ENCODE assay signal across 1 cellular context in the genomic region with DNA sequence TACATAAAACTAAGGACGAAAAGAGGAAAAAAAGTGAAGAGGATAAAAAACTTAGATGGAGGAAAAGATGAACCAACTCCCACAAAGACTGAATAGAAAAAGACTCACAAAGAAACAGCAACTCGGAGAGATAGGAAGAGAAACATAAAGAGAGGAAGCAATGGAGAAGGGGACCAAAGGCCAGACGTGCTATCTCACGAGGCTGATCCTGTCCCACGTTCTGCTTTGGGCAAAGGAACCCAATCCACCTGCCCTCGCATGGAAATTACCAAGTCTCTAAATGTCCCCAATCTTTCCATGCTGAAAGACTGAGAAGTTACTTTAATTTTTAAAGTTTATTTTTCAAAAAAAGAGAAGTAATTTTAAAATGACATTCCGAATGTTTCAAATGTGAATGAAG.
TF ChIP-seq lines count a peak whose summit lies in the region.

No MANE protein-coding gene starts in this region.

TF ChIP-seq in HepG2, 621 proteins besides CTCF, POLR2A, EP300 and RAD21:
- TF ChIP-seq RBM22 (optimal IDR thresholded peaks at IDR 0.05; ENCODE audit: low read length) (peak; percentile 61), RXRB (CRISPR knock-in tag; IDR thresholded peaks at IDR 0.05; ENCODE audit: borderline replicate concordance) (peak; percentile 19; the same call in 1 of the 2 replicates), ZNF446 (CRISPR knock-in tag; IDR thresholded peaks at IDR 0.05) (no peak), MED1 (CRISPR knock-in tag; IDR thresholded peaks at IDR 0.05) (peak; percentile 14; the same call in 1 of the 2 replicates), NR2F6 (IDR thresholded peaks at IDR 0.05) (0 out of 2 replicates have a peak, but pooled peaks have one; percentile 27), NR2F6 (CRISPR knock-in tag; IDR thresholded peaks at IDR 0.05) (no peak), HNF4A (CRISPR knock-in tag; IDR thresholded peaks at IDR 0.05) (peak; percentile 19; the same call in 1 of the 2 replicates), SALL1 (CRISPR knock-in tag; IDR thresholded peaks at IDR 0.05) (0 out of 2 replicates have a peak, but pooled peaks have one; percentile 16), POGZ (CRISPR knock-in tag; IDR thresholded peaks at IDR 0.05) (peak; percentile 52)
- TF ChIP-seq, protein P1, sequence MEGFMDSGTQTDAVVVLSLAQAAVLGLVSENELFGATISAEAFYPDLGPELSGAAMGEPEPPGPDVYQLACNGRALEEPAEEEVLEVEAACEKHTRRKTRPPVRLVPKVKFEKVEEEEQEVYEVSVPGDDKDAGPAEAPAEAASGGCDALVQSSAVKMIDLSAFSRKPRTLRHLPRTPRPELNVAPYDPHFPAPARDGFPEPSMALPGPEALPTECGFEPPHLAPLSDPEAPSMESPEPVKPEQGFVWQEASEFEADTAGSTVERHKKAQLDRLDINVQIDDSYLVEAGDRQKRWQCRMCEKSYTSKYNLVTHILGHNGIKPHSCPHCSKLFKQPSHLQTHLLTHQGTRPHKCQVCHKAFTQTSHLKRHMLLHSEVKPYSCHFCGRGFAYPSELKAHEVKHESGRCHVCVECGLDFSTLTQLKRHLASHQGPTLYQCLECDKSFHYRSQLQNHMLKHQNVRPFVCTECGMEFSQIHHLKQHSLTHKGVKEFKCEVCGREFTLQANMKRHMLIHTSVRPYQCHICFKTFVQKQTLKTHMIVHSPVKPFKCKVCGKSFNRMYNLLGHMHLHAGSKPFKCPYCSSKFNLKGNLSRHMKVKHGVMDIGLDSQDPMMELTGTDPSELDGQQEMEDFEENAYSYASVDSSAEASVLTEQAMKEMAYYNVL (CRISPR knock-in tag; IDR thresholded peaks at IDR 0.05; ENCODE audit: borderline replicate concordance) = 0 out of 2 replicates have a peak, but pooled peaks have one; percentile 29
- TF ChIP-seq, protein P2, sequence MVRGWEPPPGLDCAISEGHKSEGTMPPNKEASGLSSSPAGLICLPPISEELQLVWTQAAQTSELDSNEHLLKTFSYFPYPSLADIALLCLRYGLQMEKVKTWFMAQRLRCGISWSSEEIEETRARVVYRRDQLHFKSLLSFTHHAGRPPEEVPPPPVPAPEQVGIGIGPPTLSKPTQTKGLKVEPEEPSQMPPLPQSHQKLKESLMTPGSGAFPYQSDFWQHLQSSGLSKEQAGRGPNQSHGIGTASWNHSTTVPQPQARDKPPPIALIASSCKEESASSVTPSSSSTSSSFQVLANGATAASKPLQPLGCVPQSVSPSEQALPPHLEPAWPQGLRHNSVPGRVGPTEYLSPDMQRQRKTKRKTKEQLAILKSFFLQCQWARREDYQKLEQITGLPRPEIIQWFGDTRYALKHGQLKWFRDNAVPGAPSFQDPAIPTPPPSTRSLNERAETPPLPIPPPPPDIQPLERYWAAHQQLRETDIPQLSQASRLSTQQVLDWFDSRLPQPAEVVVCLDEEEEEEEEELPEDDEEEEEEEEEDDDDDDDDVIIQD (CRISPR knock-in tag; IDR thresholded peaks at IDR 0.05; ENCODE audit: low read depth) = peak; percentile 30; the same call in 1 of the 2 replicates
- TF ChIP-seq, protein P3, sequence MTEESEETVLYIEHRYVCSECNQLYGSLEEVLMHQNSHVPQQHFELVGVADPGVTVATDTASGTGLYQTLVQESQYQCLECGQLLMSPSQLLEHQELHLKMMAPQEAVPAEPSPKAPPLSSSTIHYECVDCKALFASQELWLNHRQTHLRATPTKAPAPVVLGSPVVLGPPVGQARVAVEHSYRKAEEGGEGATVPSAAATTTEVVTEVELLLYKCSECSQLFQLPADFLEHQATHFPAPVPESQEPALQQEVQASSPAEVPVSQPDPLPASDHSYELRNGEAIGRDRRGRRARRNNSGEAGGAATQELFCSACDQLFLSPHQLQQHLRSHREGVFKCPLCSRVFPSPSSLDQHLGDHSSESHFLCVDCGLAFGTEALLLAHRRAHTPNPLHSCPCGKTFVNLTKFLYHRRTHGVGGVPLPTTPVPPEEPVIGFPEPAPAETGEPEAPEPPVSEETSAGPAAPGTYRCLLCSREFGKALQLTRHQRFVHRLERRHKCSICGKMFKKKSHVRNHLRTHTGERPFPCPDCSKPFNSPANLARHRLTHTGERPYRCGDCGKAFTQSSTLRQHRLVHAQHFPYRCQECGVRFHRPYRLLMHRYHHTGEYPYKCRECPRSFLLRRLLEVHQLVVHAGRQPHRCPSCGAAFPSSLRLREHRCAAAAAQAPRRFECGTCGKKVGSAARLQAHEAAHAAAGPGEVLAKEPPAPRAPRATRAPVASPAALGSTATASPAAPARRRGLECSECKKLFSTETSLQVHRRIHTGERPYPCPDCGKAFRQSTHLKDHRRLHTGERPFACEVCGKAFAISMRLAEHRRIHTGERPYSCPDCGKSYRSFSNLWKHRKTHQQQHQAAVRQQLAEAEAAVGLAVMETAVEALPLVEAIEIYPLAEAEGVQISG (CRISPR knock-in tag; IDR thresholded peaks at IDR 0.05) = no peak
- TF ChIP-seq, protein P4, sequence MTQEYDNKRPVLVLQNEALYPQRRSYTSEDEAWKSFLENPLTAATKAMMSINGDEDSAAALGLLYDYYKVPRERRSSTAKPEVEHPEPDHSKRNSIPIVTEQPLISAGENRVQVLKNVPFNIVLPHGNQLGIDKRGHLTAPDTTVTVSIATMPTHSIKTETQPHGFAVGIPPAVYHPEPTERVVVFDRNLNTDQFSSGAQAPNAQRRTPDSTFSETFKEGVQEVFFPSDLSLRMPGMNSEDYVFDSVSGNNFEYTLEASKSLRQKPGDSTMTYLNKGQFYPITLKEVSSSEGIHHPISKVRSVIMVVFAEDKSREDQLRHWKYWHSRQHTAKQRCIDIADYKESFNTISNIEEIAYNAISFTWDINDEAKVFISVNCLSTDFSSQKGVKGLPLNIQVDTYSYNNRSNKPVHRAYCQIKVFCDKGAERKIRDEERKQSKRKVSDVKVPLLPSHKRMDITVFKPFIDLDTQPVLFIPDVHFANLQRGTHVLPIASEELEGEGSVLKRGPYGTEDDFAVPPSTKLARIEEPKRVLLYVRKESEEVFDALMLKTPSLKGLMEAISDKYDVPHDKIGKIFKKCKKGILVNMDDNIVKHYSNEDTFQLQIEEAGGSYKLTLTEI (CRISPR knock-in tag; conservative IDR thresholded peaks at IDR 0.05) = no peak
- TF ChIP-seq, protein P5, sequence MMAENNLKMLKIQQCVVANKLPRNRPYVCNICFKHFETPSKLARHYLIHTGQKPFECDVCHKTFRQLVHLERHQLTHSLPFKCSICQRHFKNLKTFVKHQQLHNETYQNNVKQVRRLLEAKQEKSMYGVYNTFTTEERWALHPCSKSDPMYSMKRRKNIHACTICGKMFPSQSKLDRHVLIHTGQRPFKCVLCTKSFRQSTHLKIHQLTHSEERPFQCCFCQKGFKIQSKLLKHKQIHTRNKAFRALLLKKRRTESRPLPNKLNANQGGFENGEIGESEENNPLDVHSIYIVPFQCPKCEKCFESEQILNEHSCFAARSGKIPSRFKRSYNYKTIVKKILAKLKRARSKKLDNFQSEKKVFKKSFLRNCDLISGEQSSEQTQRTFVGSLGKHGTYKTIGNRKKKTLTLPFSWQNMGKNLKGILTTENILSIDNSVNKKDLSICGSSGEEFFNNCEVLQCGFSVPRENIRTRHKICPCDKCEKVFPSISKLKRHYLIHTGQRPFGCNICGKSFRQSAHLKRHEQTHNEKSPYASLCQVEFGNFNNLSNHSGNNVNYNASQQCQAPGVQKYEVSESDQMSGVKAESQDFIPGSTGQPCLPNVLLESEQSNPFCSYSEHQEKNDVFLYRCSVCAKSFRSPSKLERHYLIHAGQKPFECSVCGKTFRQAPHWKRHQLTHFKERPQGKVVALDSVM (CRISPR knock-in tag; IDR thresholded peaks at IDR 0.05) = no peak
- TF ChIP-seq, protein P6, sequence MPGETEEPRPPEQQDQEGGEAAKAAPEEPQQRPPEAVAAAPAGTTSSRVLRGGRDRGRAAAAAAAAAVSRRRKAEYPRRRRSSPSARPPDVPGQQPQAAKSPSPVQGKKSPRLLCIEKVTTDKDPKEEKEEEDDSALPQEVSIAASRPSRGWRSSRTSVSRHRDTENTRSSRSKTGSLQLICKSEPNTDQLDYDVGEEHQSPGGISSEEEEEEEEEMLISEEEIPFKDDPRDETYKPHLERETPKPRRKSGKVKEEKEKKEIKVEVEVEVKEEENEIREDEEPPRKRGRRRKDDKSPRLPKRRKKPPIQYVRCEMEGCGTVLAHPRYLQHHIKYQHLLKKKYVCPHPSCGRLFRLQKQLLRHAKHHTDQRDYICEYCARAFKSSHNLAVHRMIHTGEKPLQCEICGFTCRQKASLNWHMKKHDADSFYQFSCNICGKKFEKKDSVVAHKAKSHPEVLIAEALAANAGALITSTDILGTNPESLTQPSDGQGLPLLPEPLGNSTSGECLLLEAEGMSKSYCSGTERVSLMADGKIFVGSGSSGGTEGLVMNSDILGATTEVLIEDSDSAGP (CRISPR knock-in tag; IDR thresholded peaks at IDR 0.05; ENCODE audit: borderline replicate concordance) = no peak
